In genomic region chr14:28163261-28163660, GRCh38 we compare ENCODE assay signal across 25 cellular contexts.
DNase-seq lines count a peak whose midpoint lies in the region; ATAC-seq and TF ChIP-seq lines count a peak whose summit lies in the region.
"Had no signal": no experiment of that assay in that cellular context is flagged by ENCODE, and none has a peak within 500 bp of the region (broad histone marks: within the 10 kb centered on the region; RNA-seq: fewer than 3 reads in every experiment).

No MANE protein-coding gene starts in this region.

- H3K9me3 ChIP-seq in endodermal cell (ENCODE audit: control insufficient read depth, low read length) (peaks cover 18% of the 10 kb centered on the region), breast epithelium (no peaks in the 10 kb centered on the region)
- H3K9me3 ChIP-seq: BE2C had no signal

- no peaks in the 10 kb centered on the region for H3K27me3 Mint-ChIP-seq in endodermal cell (ENCODE audit: insufficient read depth)
- H3K27me3 Mint-ChIP-seq: CD8-positive, alpha-beta memory T cell; T-helper 17 cell had no signal

- H3K4me1 ChIP-seq in endodermal cell (ENCODE audit: control insufficient read depth, insufficient read depth, low read length) (peaks cover 6% of the 10 kb centered on the region), breast epithelium (no peaks in the 10 kb centered on the region)

- H3K27ac ChIP-seq in endodermal cell (ENCODE audit: low read depth, low read length) (peak overlapping the region; percentile 47), breast epithelium (no peak overlapping the region)

- H3K27me3 ChIP-seq in endodermal cell (ENCODE audit: control insufficient read depth, insufficient read depth, low read length, poor library complexity, severe bottlenecking) (no peaks in the 10 kb centered on the region), breast epithelium (no peaks in the 10 kb centered on the region)
- H3K27me3 ChIP-seq: BE2C had no signal

- TF ChIP-seq CTCF in endodermal cell (conservative IDR thresholded peaks at IDR 0.05) (no peak), retinal pigment epithelial cell (conservative IDR thresholded peaks at IDR 0.05; ENCODE audit: low read depth, low read length) (no peak), breast epithelium (IDR thresholded peaks at IDR 0.05) (no peak)

- TF ChIP-seq POLR2A in breast epithelium (IDR thresholded peaks at IDR 0.05): no peak

- WGBS in endodermal cell (ENCODE audit: insufficient coverage in 1 of 2, insufficient read length in 1 of 2), 2 experiments: 67 to 79% methylated on average over 1 of the region's 2 CpGs

- H3K27ac Mint-ChIP-seq in endodermal cell: peak overlapping the region; percentile 85
- H3K27ac Mint-ChIP-seq: CD14-positive monocyte; CD8-positive, alpha-beta memory T cell; T-helper 17 cell had no signal

- H3K4me3 ChIP-seq in endodermal cell (ENCODE audit: low read length): peak overlapping the region; percentile 68
- no peak overlapping the region for H3K4me3 ChIP-seq in retinal pigment epithelial cell (ENCODE audit: low read length)
- no peak overlapping the region for H3K4me3 ChIP-seq in breast epithelium
- H3K4me3 ChIP-seq: K562 had no signal

- H3K4me3 Mint-ChIP-seq in endodermal cell: no peak overlapping the region
- H3K4me3 Mint-ChIP-seq: CD14-positive monocyte; CD8-positive, alpha-beta memory T cell; T-helper 17 cell had no signal

- ATAC-seq in HG02870 (IDR thresholded peaks at IDR 0.05; ENCODE audit: unreplicated experiment): no peak
- ATAC-seq: K562, SK-N-SH treated with all-trans-retinoic acid at 6 μM for 48 hours, T-helper 17 cell had no signal

- intact Hi-C loops in breast epithelium (cut with DNase I; ENCODE audit: low total_unique reads): no loop called here

- H3K36me3 ChIP-seq in endodermal cell (ENCODE audit: control insufficient read depth, insufficient read depth, low read length): no peaks in the 10 kb centered on the region
- H3K36me3 ChIP-seq in breast epithelium: no peaks in the 10 kb centered on the region
- H3K36me3 ChIP-seq: BE2C had no signal

- DNase-seq in NCI-H1417 (lab: John Stamatoyannopoulos, UW) (peak in 2 of 3 experiments; percentile 27 to 78), NCI-H1417 treated with DMSO at 0.1 percent for 48 hours (lab: John Stamatoyannopoulos, UW) (no peak), NCI-H524 treated with DMSO at 0.1 percent for 48 hours (lab: John Stamatoyannopoulos, UW) (peak; percentile 97), endodermal cell (no peak), retinal pigment epithelial cell (ENCODE audit: low read depth) (peak; percentile 81), cerebellum (ENCODE audit: low spot score) (no peak), breast epithelium (ENCODE audit: low spot score in 2 of 2) (no peak)
- DNase-seq: 8988T; ACHN; CD8-positive, alpha-beta memory T cell; Kasumi-1; MV-4-11; NCI-H1436; NCI-H187 treated with DMSO at 0.1 percent for 48 hours; NCI-H2107; NCI-H226; NCI-H510A; NCI-H774; SIG-M5; T-helper 17 cell had no signal

- H3K9ac ChIP-seq in endodermal cell (ENCODE audit: extremely low read depth, low read length, poor library complexity, severe bottlenecking): no peak overlapping the region

- peaks cover 13% of the 10 kb centered on the region for H3K36me3 Mint-ChIP-seq in endodermal cell (ENCODE audit: low read depth)
- H3K36me3 Mint-ChIP-seq: CD14-positive monocyte; CD8-positive, alpha-beta memory T cell had no signal

- peaks cover 31% of the 10 kb centered on the region for H3K4me1 Mint-ChIP-seq in endodermal cell
- H3K4me1 Mint-ChIP-seq: CD14-positive monocyte; CD8-positive, alpha-beta memory T cell; T-helper 17 cell had no signal

- H3K9me3 Mint-ChIP-seq in endodermal cell: peaks cover 11% of the 10 kb centered on the region

Comparison
In these comparisons a context has a peak if more than half of its experiments do, and no peak if none do; other contexts are left out.
1. DNase-seq: peak in NCI-H1417 (2 of 3), NCI-H524 treated with DMSO at 0.1 percent for 48 hours (single experiment) and retinal pigment epithelial cell (single experiment); none in NCI-H1417 treated with DMSO at 0.1 percent for 48 hours (single experiment), endodermal cell (single experiment), cerebellum (single experiment) and breast epithelium (0 of 2).